Comparison of ENCODE assay signal across 1 cellular context in genomic region chr3:66858656-66859381, GRCh38.
TF ChIP-seq lines count a peak whose summit lies in the region.

No MANE protein-coding gene starts in this region.

TF ChIP-seq in GM23338, 12 proteins besides CTCF, POLR2A, EP300 and RAD21 (continued from another document):
- TF ChIP-seq ZNF462 (CRISPR knock-in tag; IDR thresholded peaks at IDR 0.05) = no peak
